18 cellular contexts compared by ENCODE assay signal in genomic region chr1:235008239-235008638, GRCh38.
DNase-seq lines count a peak whose midpoint lies in the region; ATAC-seq, FAIRE-seq and TF ChIP-seq lines count a peak whose summit lies in the region.
"Had no signal": no experiment of that assay in that cellular context is flagged by ENCODE, and none has a peak within 500 bp of the region (broad histone marks: within the 10 kb centered on the region; RNA-seq: fewer than 3 reads in every experiment).

No MANE protein-coding gene starts in this region.

- peaks cover 40 to 84% (median 69%) of the 10 kb centered on the region in 10 experiments for H3K4me1 ChIP-seq in BLaER1 treated with 17β-estradiol and CSF1 and Interleukin-3, amounts not matched to agents 10 nM and 100 nM
- H3K4me1 ChIP-seq in foreskin keratinocyte (peaks cover 15% of the 10 kb centered on the region), GM23248 (ENCODE audit: insufficient read depth) (peaks cover 13% of the 10 kb centered on the region)
- H3K4me1 ChIP-seq: pancreas had no signal

- peak in 1 of 2 donors; percentile 1 for ATAC-seq in activated naive CD4-positive, alpha-beta T cell treated with anti-CD3 and anti-CD28 coated beads, Interleukin-2, amount 50 U/mL, for 72 hours
- no peak for ATAC-seq in foreskin keratinocyte
- ATAC-seq: HCT116, pancreas had no signal

- no peak for TF ChIP-seq POLR2A in GM12891 (IDR thresholded peaks at IDR 0.05; ENCODE audit: low read depth, low read length)

- H3K9me3 Mint-ChIP-seq in activated naive CD4-positive, alpha-beta T cell treated with anti-CD3 and anti-CD28 coated beads, Interleukin-2, amount 50 U/mL, for 72 hours: peaks cover 16 to 31% of the 10 kb centered on the region in 2 donors

- H3K36me3 ChIP-seq in BLaER1 treated with 17β-estradiol and CSF1 and Interleukin-3, amounts not matched to agents 10 nM and 100 nM: no peaks in the 10 kb centered on the region
- H3K36me3 ChIP-seq in GM23248 (ENCODE audit: low read depth): no peaks in the 10 kb centered on the region
- H3K36me3 ChIP-seq: brain microvascular endothelial cell, pancreas, thoracic aorta had no signal

- H4K20me1 ChIP-seq in BLaER1 treated with 17β-estradiol and CSF1 and Interleukin-3, amounts not matched to agents 10 nM and 100 nM: no peaks in the 10 kb centered on the region
- no peaks in the 10 kb centered on the region for H4K20me1 ChIP-seq in GM23248 (ENCODE audit: insufficient read depth)

- H3K9me3 ChIP-seq in BLaER1 treated with 17β-estradiol and CSF1 and Interleukin-3, amounts not matched to agents 10 nM and 100 nM (replicated peaks in 1 of 11): peaks cover 0 to 10% (median 7%) of the 10 kb centered on the region in 11 experiments; a peak in 9 of 22 replicates
- H3K9me3 ChIP-seq in GM23248 (ENCODE audit: low read depth): no peaks in the 10 kb centered on the region
- H3K9me3 ChIP-seq: pancreas, thoracic aorta had no signal

- no peaks in the 10 kb centered on the region for H3K27me3 ChIP-seq in BLaER1 treated with 17β-estradiol and CSF1 and Interleukin-3, amounts not matched to agents 10 nM and 100 nM
- H3K27me3 ChIP-seq in foreskin keratinocyte (peaks cover 13% of the 10 kb centered on the region), GM23248 (replicated peaks; ENCODE audit: insufficient read depth) (no peaks in the 10 kb centered on the region)
- H3K27me3 ChIP-seq: brain microvascular endothelial cell, pancreas had no signal

- in situ Hi-C loops in GM23248 (cut with MboI): no loop called here

- H2AFZ ChIP-seq in GM23248: no peak overlapping the region

- H3K27ac ChIP-seq in BLaER1 treated with 17β-estradiol and CSF1 and Interleukin-3, amounts not matched to agents 10 nM and 100 nM: peak overlapping the region in 6 of 11 experiments; percentile 6 to 97 (median 92); a peak in 8 of 22 replicates
- H3K27ac ChIP-seq in foreskin keratinocyte: peak overlapping the region; percentile 27
- H3K27ac ChIP-seq in GM23248: no peak overlapping the region
- H3K27ac ChIP-seq: brain microvascular endothelial cell, pancreas, thoracic aorta had no signal

- peak overlapping the region in 5 of 11 experiments; percentile 60 to 97 (median 96); a peak in 8 of 22 replicates for H3K4me2 ChIP-seq in BLaER1 treated with 17β-estradiol and CSF1 and Interleukin-3, amounts not matched to agents 10 nM and 100 nM
- H3K4me2 ChIP-seq in GM23248 (ENCODE audit: unreplicated experiment): no peak overlapping the region

- no peak overlapping the region for H3K9ac ChIP-seq in BLaER1 treated with 17β-estradiol and CSF1 and Interleukin-3, amounts not matched to agents 10 nM and 100 nM
- H3K9ac ChIP-seq in GM23248: no peak overlapping the region

- no peaks in the 10 kb centered on the region for H3K9me2 ChIP-seq in GM23248 (ENCODE audit: insufficient read depth)

- no peak for DNase-seq in GM12891 (ENCODE audit: insufficient read length, low spot score)
- no peak for DNase-seq in activated naive CD4-positive, alpha-beta T cell treated with anti-CD3 and anti-CD28 coated beads, Interleukin-2, amount 50 U/mL, for 72 hours (ENCODE audit: low spot score in 2 of 2)
- no peak for DNase-seq in foreskin keratinocyte
- no peak for DNase-seq in NCI-H2171 (lab: John Stamatoyannopoulos, UW)
- DNase-seq in GM23248: no peak
- no peak for DNase-seq in NCI-H524 treated with DMSO at 0.1 percent for 48 hours (lab: John Stamatoyannopoulos, UW)
- no peak for DNase-seq in SW480 (ENCODE audit: low spot score)
- DNase-seq: activated CD8-positive, alpha-beta memory T cell treated with anti-CD3 and anti-CD28 coated beads for 24 hours; activated gamma-delta T cell; brain microvascular endothelial cell; hippocampal formation; NCI-H446 treated with DMSO at 0.1 percent for 48 hours; pancreas; stimulated activated CD4-positive, alpha-beta T cell treated with anti-CD3 and anti-CD28 coated beads, Interleukin-4, amount 100 ng/mL, for 1 hour had no signal

- peak; percentile 35 for FAIRE-seq in GM12891 (lab: Jason Lieb, UNC)
- FAIRE-seq: GM18507, pancreas had no signal

- peaks cover 12% of the 10 kb centered on the region; the same call in 1 of the 2 replicates for H3F3A ChIP-seq in GM23248 (ENCODE audit: insufficient read depth)

- H3K79me2 ChIP-seq in GM23248 (ENCODE audit: insufficient read depth): no peaks in the 10 kb centered on the region

- no peak overlapping the region for H3K4me3 ChIP-seq in BLaER1 treated with 17β-estradiol and CSF1 and Interleukin-3, amounts not matched to agents 10 nM and 100 nM
- no peak overlapping the region for H3K4me3 ChIP-seq in GM23248
- H3K4me3 ChIP-seq: pancreas, thoracic aorta had no signal

- H3K36me3 Mint-ChIP-seq in activated naive CD4-positive, alpha-beta T cell treated with anti-CD3 and anti-CD28 coated beads, Interleukin-2, amount 50 U/mL, for 72 hours: peaks cover 26 to 53% of the 10 kb centered on the region in 2 donors

- H3K27ac Mint-ChIP-seq in activated naive CD4-positive, alpha-beta T cell treated with anti-CD3 and anti-CD28 coated beads, Interleukin-2, amount 50 U/mL, for 72 hours: peak overlapping the region; percentile 37 to 98

- no peak for TF ChIP-seq CTCF in foreskin keratinocyte (conservative IDR thresholded peaks at IDR 0.05)

TF ChIP-seq in GM12891, 5 proteins besides CTCF, POLR2A, EP300 and RAD21:
- TF ChIP-seq PAX5 (IDR thresholded peaks at IDR 0.05; ENCODE audit: insufficient read depth, low read length, severe bottlenecking): no peak
- no peak for TF ChIP-seq TAF1 (IDR thresholded peaks at IDR 0.05; ENCODE audit: low read depth, low read length)
- no peak for TF ChIP-seq POLR2AphosphoS5 (IDR thresholded peaks at IDR 0.05; ENCODE audit: low read depth, low read length)
- TF ChIP-seq POU2F2 (IDR thresholded peaks at IDR 0.05; ENCODE audit: low read depth, low read length): no peak
- TF ChIP-seq SPI1 (IDR thresholded peaks at IDR 0.05; ENCODE audit: low read depth, low read length): no peak
